Comparison of ENCODE assay signal across 8 cellular contexts in the genomic region with DNA sequence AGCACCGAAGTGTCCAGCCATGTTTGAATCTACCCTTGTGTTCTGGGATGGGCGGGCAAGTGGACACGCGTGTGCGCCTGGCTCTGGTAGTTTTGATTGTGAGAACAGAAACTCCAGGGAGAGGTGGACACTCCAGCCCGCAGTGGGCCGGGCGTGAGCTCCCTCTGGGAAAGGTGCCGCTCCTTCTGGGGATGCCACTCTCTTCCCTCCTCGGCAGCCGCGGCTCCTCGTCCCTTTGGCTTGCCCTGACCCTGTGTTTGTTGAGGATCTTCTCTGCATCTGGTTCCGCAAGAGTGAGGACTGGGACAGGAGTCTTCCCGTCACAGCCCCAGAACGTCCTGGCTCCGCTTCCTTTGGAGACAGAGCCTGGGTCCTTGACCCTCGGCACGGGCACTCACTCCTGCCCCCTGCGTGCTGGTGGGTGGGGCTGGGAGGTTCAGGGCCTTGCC. TPM values are rescaled to one million over a fixed set of nuclear protein-coding genes. Genes with fewer than 3 reads are reported as not detected.
DNase-seq lines count a peak whose midpoint lies in the region; ATAC-seq and TF ChIP-seq lines count a peak whose summit lies in the region.

No MANE protein-coding gene starts in this region.

- H3K27ac ChIP-seq in HEK293 (ENCODE audit: extremely low read depth, low read depth, low read length) (no peak overlapping the region), iPS DF 6.9 (ENCODE audit: low read length) (no peak overlapping the region), skeletal muscle tissue (ENCODE audit: low read depth, low read length) (no peak overlapping the region)

- no CpG with 5 or more reads among the region's 20 CpGs for WGBS in iPS DF 6.9 (ENCODE audit: insufficient coverage, insufficient read length)

- no peaks in the 10 kb centered on the region for H3K27me3 ChIP-seq in iPS DF 6.9 (ENCODE audit: control insufficient read depth, insufficient read depth, low read length)
- H3K27me3 ChIP-seq in skeletal muscle tissue (ENCODE audit: control insufficient read depth in 3 of 3, insufficient read depth in 3 of 3, low read length in 3 of 3) = no peaks in the 10 kb centered on the region

- H3K27ac Mint-ChIP-seq in activated B cell treated with CpG ODN at 0.5 μM for 24 hours = peak overlapping the region; percentile 70

- H3K9me3 ChIP-seq in HEK293 (ENCODE audit: control insufficient read depth, insufficient read depth, low read depth, low read length) = no peaks in the 10 kb centered on the region
- H3K9me3 ChIP-seq in iPS DF 6.9 (ENCODE audit: control insufficient read depth, insufficient read depth, low read length) = no peaks in the 10 kb centered on the region
- H3K9me3 ChIP-seq in skeletal muscle tissue (ENCODE audit: control insufficient read depth in 3 of 3, low read length in 3 of 3) = no peaks in the 10 kb centered on the region

- ATAC-seq in activated B cell treated with CpG ODN at 0.5 μM for 24 hours (ENCODE audit: low read depth) (no peak), GM18909 (IDR thresholded peaks at IDR 0.05; ENCODE audit: poor library complexity, unreplicated experiment) (no peak), HG02970 (IDR thresholded peaks at IDR 0.05; ENCODE audit: low FRiP score, unreplicated experiment) (no peak), GM19452 (IDR thresholded peaks at IDR 0.05; ENCODE audit: unreplicated experiment) (no peak)

- CTCF ChIA-PET in HEK293 (lab: Yijun Ruan, JAX) = interaction anchor here (0.9 kb wide), 1 partner anchor 9 kb away, joined by 3 read pairs; no protein-coding TSS in a partner anchor
- CTCF ChIA-PET in activated B cell treated with CpG ODN at 0.5 μM for 24 hours (lab: Charles Lee) = no interaction called here

- H3K4me3 Mint-ChIP-seq in activated B cell treated with CpG ODN at 0.5 μM for 24 hours = peak overlapping the region; percentile 81

- H3K27me3 Mint-ChIP-seq in activated B cell treated with CpG ODN at 0.5 μM for 24 hours = no peaks in the 10 kb centered on the region

- H3K4me1 Mint-ChIP-seq in activated B cell treated with CpG ODN at 0.5 μM for 24 hours = peaks cover 47% of the 10 kb centered on the region

- intact Hi-C loops in activated B cell treated with CpG ODN at 0.5 μM for 24 hours (cut with micrococcal nuclease) = no loop called here

- DNase-seq in activated B cell treated with CpG ODN at 0.5 μM for 24 hours (no peak), iPS DF 6.9 (ENCODE audit: low read depth, low spot score) (no peak), NAMALWA (ENCODE audit: low spot score) (no peak)

- H3K4me1 ChIP-seq in HEK293 (ENCODE audit: control insufficient read depth, insufficient read depth, low read length) (peaks cover 20% of the 10 kb centered on the region), iPS DF 6.9 (ENCODE audit: control insufficient read depth, insufficient read depth, low read length) (peaks cover 3% of the 10 kb centered on the region), skeletal muscle tissue (ENCODE audit: control insufficient read depth in 3 of 3, insufficient read depth in 3 of 3, low read length in 3 of 3) (peaks cover 27 to 58% (median 40%) of the 10 kb centered on the region in 3 donors)

- peak overlapping the region; percentile 92 for H3K4me3 ChIP-seq in HEK293 (ENCODE audit: low read depth, low read length)
- H3K4me3 ChIP-seq in iPS DF 6.9 (ENCODE audit: low read length) = peak overlapping the region; percentile 91; the same call in 1 of the 2 replicates
- H3K4me3 ChIP-seq in skeletal muscle tissue (ENCODE audit: low read length in 3 of 3) = peak overlapping the region; percentile 86 to 98 (median 97)

- no peaks in the 10 kb centered on the region for H3K9me3 Mint-ChIP-seq in activated B cell treated with CpG ODN at 0.5 μM for 24 hours

- H3K36me3 ChIP-seq in HEK293 (ENCODE audit: control insufficient read depth in 2 of 2, insufficient read depth in 1 of 2, low read length in 2 of 2) (peaks cover 4 to 15% of the 10 kb centered on the region in 2 experiments; a peak in 2 of 3 replicates), iPS DF 6.9 (ENCODE audit: control insufficient read depth, insufficient read depth, low read length) (0 out of 2 replicates have a peak, but pooled peaks cover 2% of the 10 kb centered on the region), skeletal muscle tissue (ENCODE audit: control insufficient read depth in 3 of 3, insufficient read depth in 3 of 3, low read length in 3 of 3) (peaks cover 7 to 15% (median 10%) of the 10 kb centered on the region in 3 donors)

- peak overlapping the region; percentile 66 to 98 (median 79) for H3K9ac ChIP-seq in skeletal muscle tissue (ENCODE audit: low read depth in 1 of 3, low read length in 3 of 3)

- TF ChIP-seq CTCF in HEK293 (tag by site-specific recombination; IDR thresholded peaks at IDR 0.05) = no peak
- no peak for TF ChIP-seq CTCF in activated B cell treated with CpG ODN at 0.5 μM for 24 hours (IDR thresholded peaks at IDR 0.05)

- POLR2A ChIA-PET in HEK293 (lab: Yijun Ruan, JAX) = no interaction called here
- POLR2A ChIA-PET in activated B cell treated with CpG ODN at 0.5 μM for 24 hours (lab: Charles Lee) = interaction anchor here (1.0 to 1.3 kb wide), 2 partner anchors 306 to 353 kb away, joined by 4 to 7 read pairs; partner anchors contain the start of gene RBFA

- peaks cover 15% of the 10 kb centered on the region for H3K36me3 Mint-ChIP-seq in activated B cell treated with CpG ODN at 0.5 μM for 24 hours (ENCODE audit: low read depth)

TF ChIP-seq in HEK293, 187 proteins besides CTCF, POLR2A, EP300 and RAD21:
- TF ChIP-seq ZIC2 (tag by site-specific recombination; IDR thresholded peaks at IDR 0.05) (no peak), ZNF530 (tag by site-specific recombination; IDR thresholded peaks at IDR 0.05; ENCODE audit: low read depth) (no peak), ZNF501 (tag by site-specific recombination; IDR thresholded peaks at IDR 0.05) (no peak), ZNF521 (tag by site-specific recombination; IDR thresholded peaks at IDR 0.05) (no peak), ZBTB1 (tag by site-specific recombination; IDR thresholded peaks at IDR 0.05) (no peak), ZNF280C (tag by site-specific recombination; IDR thresholded peaks at IDR 0.05) (no peak), ZNF776 (tag by site-specific recombination; IDR thresholded peaks at IDR 0.05; ENCODE audit: borderline replicate concordance) (no peak), ZBTB8A (tag by site-specific recombination; IDR thresholded peaks at IDR 0.05) (no peak), ZNF639 (tag by site-specific recombination; IDR thresholded peaks at IDR 0.05) (no peak), ZNF660 (tag by site-specific recombination; IDR thresholded peaks at IDR 0.05) (no peak)

RNA-seq across cellular contexts. Expression of gene CTDP1, which starts 1.3 kb away (rescaled TPM):
- total RNA-seq in activated B cell treated with CpG ODN at 0.5 μM for 24 hours (28.1 and 33.8 TPM in 2 replicates), skeletal muscle tissue (9.4 TPM)
